In genomic region chr9:127967151-127967809, GRCh38 we compare ENCODE assay signal across 9 cellular contexts. TPM values are rescaled to one million over a fixed set of nuclear protein-coding genes. Genes with fewer than 3 reads are reported as not detected.
DNase-seq lines count a peak whose midpoint lies in the region; TF ChIP-seq lines count a peak whose summit lies in the region.
"Had no signal": no experiment of that assay in that cellular context is flagged by ENCODE, and none has a peak within 500 bp of the region (broad histone marks: within the 10 kb centered on the region; RNA-seq: fewer than 3 reads in every experiment).

No MANE protein-coding gene starts in this region.

- no peak overlapping the region for H3K23ac ChIP-seq in trophoblast cell (ENCODE audit: low read length)

- H3K18ac ChIP-seq in trophoblast cell (ENCODE audit: low read length): peak overlapping the region; percentile 40

- peak overlapping the region; percentile 91 for H3K4ac ChIP-seq in trophoblast cell (ENCODE audit: low read depth, low read length)

- DNase-seq in dorsolateral prefrontal cortex (no peak), trophoblast cell (no peak), immature natural killer cell (no peak), NCI-H2107 treated with DMSO at 0.1 percent for 48 hours (lab: John Stamatoyannopoulos, UW; ENCODE audit: unreplicated experiment) (no peak), NCI-H69 (lab: John Stamatoyannopoulos, UW) (no peak), SKM-1 (lab: John Stamatoyannopoulos, UW; ENCODE audit: unreplicated experiment) (no peak)
- DNase-seq: activated CD4-positive, CD25-positive, alpha-beta regulatory T cell had no signal

- no peak overlapping the region for H4K8ac ChIP-seq in trophoblast cell (ENCODE audit: low read depth, low read length)

- H3K27ac Mint-ChIP-seq in IgD-negative memory B cell (peak overlapping the region in 2 of 3 donors; percentile 99 to 100), immature natural killer cell (no peak overlapping the region)

- peaks cover 51 to 73% of the 10 kb centered on the region in 2 experiments for H3K4me1 ChIP-seq in trophoblast cell (ENCODE audit: control insufficient read depth in 1 of 2, insufficient read depth in 2 of 2, low read length in 2 of 2)

- peak overlapping the region in 3 of 4 donors; percentile 16 to 78 (median 27) for H3K4me3 Mint-ChIP-seq in IgD-negative memory B cell
- H3K4me3 Mint-ChIP-seq in immature natural killer cell: no peak overlapping the region

- no CpG with 5 or more reads among the region's 9 CpGs for WGBS in trophoblast cell (ENCODE audit: extremely low coverage, insufficient coverage, insufficient read length)

- H3K14ac ChIP-seq in trophoblast cell (ENCODE audit: low read length): peak overlapping the region; percentile 35

- H3K27me3 Mint-ChIP-seq in IgD-negative memory B cell (peaks cover 1% of the 10 kb centered on the region), immature natural killer cell (ENCODE audit: low read depth in 3 of 3) (peaks cover 0 to 5% (median 4%) of the 10 kb centered on the region in 3 donors)

- H3K36me3 Mint-ChIP-seq in IgD-negative memory B cell: peaks cover 5% of the 10 kb centered on the region
- H3K36me3 Mint-ChIP-seq in immature natural killer cell: no peaks in the 10 kb centered on the region

- H2AFZ ChIP-seq in trophoblast cell (ENCODE audit: insufficient read depth, low read length, poor library complexity): peak overlapping the region; percentile 23

- H2AK5ac ChIP-seq in trophoblast cell (ENCODE audit: low read length): peak overlapping the region; percentile 34

- peak overlapping the region; percentile 15 for H4K91ac ChIP-seq in trophoblast cell (ENCODE audit: low read depth, low read length)

- H4K12ac ChIP-seq in trophoblast cell (ENCODE audit: low read depth, low read length): no peak overlapping the region

- H3K9me3 Mint-ChIP-seq in IgD-negative memory B cell (no peaks in the 10 kb centered on the region), immature natural killer cell (no peaks in the 10 kb centered on the region)

- H3K4me3 ChIP-seq in dorsolateral prefrontal cortex: peak overlapping the region in 3 of 59 donors; percentile 19 to 46 (median 44)
- H3K4me3 ChIP-seq in trophoblast cell (ENCODE audit: low read depth, low read length): no peak overlapping the region

- H2BK5ac ChIP-seq in trophoblast cell (ENCODE audit: low read depth, low read length, poor library complexity): no peak overlapping the region

- H3K9me3 ChIP-seq in trophoblast cell (ENCODE audit: insufficient read depth, low read depth, low read length): no peaks in the 10 kb centered on the region

- peaks cover 1% of the 10 kb centered on the region in 2 experiments for H3K36me3 ChIP-seq in trophoblast cell (ENCODE audit: control insufficient read depth in 1 of 2, insufficient read depth in 2 of 2, low read length in 2 of 2)

- intact Hi-C loops in dorsolateral prefrontal cortex (cut with DNase I): no loop called here

- H3K27ac ChIP-seq in C4-2B: peak overlapping the region; percentile 85
- H3K27ac ChIP-seq in dorsolateral prefrontal cortex: peak overlapping the region; percentile 71 to 100 (median 97)
- no peak overlapping the region for H3K27ac ChIP-seq in trophoblast cell (ENCODE audit: low read depth, low read length)

- H3K4me2 ChIP-seq in trophoblast cell (ENCODE audit: low read length): no peak overlapping the region

- peak overlapping the region; percentile 13 for H2BK12ac ChIP-seq in trophoblast cell (ENCODE audit: low read length)

- H3K79me1 ChIP-seq in trophoblast cell (ENCODE audit: low read length): peaks cover 16% of the 10 kb centered on the region

- no peak overlapping the region for H2BK120ac ChIP-seq in trophoblast cell (ENCODE audit: insufficient read depth, low read length, poor library complexity)

- TF ChIP-seq CTCF in C4-2B (conservative IDR thresholded peaks at IDR 0.05) (no peak), dorsolateral prefrontal cortex (IDR thresholded peaks at IDR 0.05 in 54 of 56, conservative IDR thresholded peaks at IDR 0.05 in 2 of 56; ENCODE audit: low read depth in 1 of 56, partially characterized antibody in 56 of 56) (no peak)

- H3K4me1 Mint-ChIP-seq in IgD-negative memory B cell: peaks cover 59 to 85% (median 80%) of the 10 kb centered on the region in 3 donors
- peaks cover 26 to 28% of the 10 kb centered on the region in 2 donors for H3K4me1 Mint-ChIP-seq in immature natural killer cell

- H3K79me2 ChIP-seq in trophoblast cell (ENCODE audit: control insufficient read depth, insufficient read depth, low read length, poor library complexity): peaks cover 50% of the 10 kb centered on the region

- no peak overlapping the region for H3K9ac ChIP-seq in trophoblast cell (ENCODE audit: low read length)

- no peaks in the 10 kb centered on the region for H3K27me3 ChIP-seq in dorsolateral prefrontal cortex
- H3K27me3 ChIP-seq in trophoblast cell (ENCODE audit: insufficient read depth, low read length): no peaks in the 10 kb centered on the region

RNA-seq across cellular contexts. Expression of gene EEIG1, which starts 13.5 kb away (rescaled TPM):
- 90.5 TPM for polyA plus RNA-seq in IgD-negative memory B cell
- total RNA-seq in dorsolateral prefrontal cortex: 100 to 1,000 TPM in 117 of 120 experiments, 10 to 100 TPM in 3; 73.1 to 300 (median 141) TPM
- polyA plus RNA-seq in trophoblast cell (2013): 131 and 139 TPM in 2 replicates
- 10 to 100 TPM in 2 of 3 donors, 1 to 10 TPM in 1; 7.6 to 19.6 (median 14.7) TPM for polyA plus RNA-seq in immature natural killer cell

RNA-seq across cellular contexts. Expression of gene DPM2, which starts 29.6 kb away (rescaled TPM):
- polyA plus RNA-seq in IgD-negative memory B cell: 44.9 TPM
- total RNA-seq in dorsolateral prefrontal cortex: 10 to 100 TPM; 23.7 to 41.9 (median 31.9) TPM
- polyA plus RNA-seq in trophoblast cell (2013): 27.7 and 31.0 TPM in 2 replicates
- polyA plus RNA-seq in immature natural killer cell: 10 to 100 TPM; 48.0 to 79.7 (median 59.8) TPM

RNA-seq across cellular contexts. Expression of gene PIP5KL1, which starts 36.7 kb away (rescaled TPM):
- polyA plus RNA-seq in IgD-negative memory B cell (1.1 TPM), immature natural killer cell (under 1 TPM in 2 of 3 donors, not detected in 1; 0.14 to 0.18 TPM)
- 10 to 100 TPM in 5 of 120 experiments, 1 to 10 TPM in 115; 1.2 to 13.2 (median 5.0) TPM for total RNA-seq in dorsolateral prefrontal cortex
- 2.9 and 3.3 TPM in 2 replicates for polyA plus RNA-seq in trophoblast cell (2013)

RNA-seq across cellular contexts. Expression of gene ST6GALNAC4, which starts 50.4 kb away (rescaled TPM):
- polyA plus RNA-seq in IgD-negative memory B cell (32.5 TPM), immature natural killer cell (10 to 100 TPM in 1 of 3 donors, 1 to 10 TPM in 2; 8.7 to 20.1 (median 9.1) TPM)
- total RNA-seq in dorsolateral prefrontal cortex: 10 to 100 TPM; 13.2 to 58.0 (median 23.6) TPM
- polyA plus RNA-seq in trophoblast cell (2013): 5.3 and 5.4 TPM in 2 replicates

Comparison
In these comparisons a context has a peak if more than half of its experiments do, and no peak if none do; other contexts are left out.
1. H3K27ac Mint-ChIP-seq: peak in IgD-negative memory B cell (2 of 3); none in immature natural killer cell (0 of 6).
2. H3K4me3 Mint-ChIP-seq: peak in IgD-negative memory B cell (3 of 4); none in immature natural killer cell (0 of 5).